Comparison of ENCODE assay signal across 8 cellular contexts in the genomic region with DNA sequence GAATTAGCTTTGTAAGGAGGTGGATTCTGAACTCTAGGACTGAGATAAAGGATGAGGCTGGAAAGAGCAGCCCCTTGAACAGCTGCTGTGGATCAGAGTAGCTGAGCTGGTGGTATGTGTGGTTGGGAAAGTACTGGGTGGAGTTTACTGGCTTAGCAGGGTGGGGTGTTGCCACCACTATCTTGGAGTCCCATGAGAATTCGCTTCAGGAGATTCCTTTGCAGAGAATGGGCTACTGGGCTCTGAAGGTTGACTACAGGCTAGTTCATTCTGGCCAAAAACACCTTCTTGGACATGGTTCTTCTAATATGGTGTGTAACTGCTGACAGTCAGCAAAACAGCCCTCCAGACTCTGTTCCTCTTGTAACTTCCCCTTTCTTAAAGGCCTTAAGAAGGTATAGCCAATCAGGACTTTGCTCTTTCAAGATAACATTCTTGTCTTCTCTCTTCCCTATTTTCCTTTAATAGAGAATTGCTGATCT. TPM values are rescaled to one million over a fixed set of nuclear protein-coding genes. Genes with fewer than 3 reads are reported as not detected.
DNase-seq lines count a peak whose midpoint lies in the region; ATAC-seq, FAIRE-seq and TF ChIP-seq lines count a peak whose summit lies in the region.

No MANE protein-coding gene starts in this region.

- 67 to 82% (median 79%) methylated on average over 1 of the region's 1 CpG for WGBS in heart left ventricle, 4 donors

- no peaks in the 10 kb centered on the region for H3K27me3 ChIP-seq in heart left ventricle

- peak overlapping the region; percentile 7 for H3K27ac Mint-ChIP-seq in activated naive CD8-positive, alpha-beta T cell treated with anti-CD3 and anti-CD28 coated beads, Interleukin-2, amount 10 ng/mL, durations not matched to agents 7 days and 5 days

- H3K4me3 Mint-ChIP-seq in activated naive CD8-positive, alpha-beta T cell treated with anti-CD3 and anti-CD28 coated beads, Interleukin-2, amount 10 ng/mL, durations not matched to agents 7 days and 5 days, result no peak overlapping the region

- no peak for TF ChIP-seq POLR2A in heart left ventricle (IDR thresholded peaks at IDR 0.05)

- no peaks in the 10 kb centered on the region for H3K36me3 ChIP-seq in heart left ventricle

- intact Hi-C loops in heart left ventricle (cut with DNase I) (no loop called here), cardiac septum (cut with DNase I) (no loop called here), sciatic nerve (cut with DNase I) (no loop called here)

- no peaks in the 10 kb centered on the region for H3K27me3 Mint-ChIP-seq in activated naive CD8-positive, alpha-beta T cell treated with anti-CD3 and anti-CD28 coated beads, Interleukin-2, amount 10 ng/mL, durations not matched to agents 7 days and 5 days

- no peak for FAIRE-seq in frontal cortex (lab: Jason Lieb, UNC)

- H3K36me3 Mint-ChIP-seq in activated naive CD8-positive, alpha-beta T cell treated with anti-CD3 and anti-CD28 coated beads, Interleukin-2, amount 10 ng/mL, durations not matched to agents 7 days and 5 days, result peaks cover 6% of the 10 kb centered on the region

- peak overlapping the region in 1 of 12 donors; percentile 0 for H3K4me3 ChIP-seq in heart left ventricle

- H3K4me1 ChIP-seq in heart left ventricle, result peaks cover 0 to 86% (median 8%) of the 10 kb centered on the region in 12 donors

- H3K9me3 Mint-ChIP-seq in activated naive CD8-positive, alpha-beta T cell treated with anti-CD3 and anti-CD28 coated beads, Interleukin-2, amount 10 ng/mL, durations not matched to agents 7 days and 5 days, result no peaks in the 10 kb centered on the region

- peak overlapping the region in 1 of 12 donors; percentile 63 for H3K27ac ChIP-seq in heart left ventricle

- H3K9me3 ChIP-seq in heart left ventricle, result no peaks in the 10 kb centered on the region

- TF ChIP-seq CTCF in heart left ventricle (IDR thresholded peaks at IDR 0.05), result no peak

- ATAC-seq in heart left ventricle, result peak in 3 of 4 donors; percentile 54 to 75 (median 69)
- peak; percentile 62 for ATAC-seq in HG03342 (IDR thresholded peaks at IDR 0.05; ENCODE audit: unreplicated experiment)
- no peak for ATAC-seq in activated naive CD8-positive, alpha-beta T cell treated with anti-CD3 and anti-CD28 coated beads, Interleukin-2, amount 10 ng/mL, durations not matched to agents 7 days and 5 days (ENCODE audit: low read depth)
- ATAC-seq in sciatic nerve, result peak; percentile 79

- POLR2A ChIA-PET in activated naive CD8-positive, alpha-beta T cell treated with anti-CD3 and anti-CD28 coated beads, Interleukin-2, amount 10 ng/mL, durations not matched to agents 7 days and 5 days (lab: Charles Lee), result interaction anchor here (1.7 kb wide), 1 partner anchor 8 kb away, joined by 4 read pairs; no protein-coding TSS in a partner anchor

- no peak for DNase-seq in heart left ventricle
- DNase-seq in cardiac septum (ENCODE audit: low spot score), result no peak
- no peak for DNase-seq in activated naive CD8-positive, alpha-beta T cell treated with anti-CD3 and anti-CD28 coated beads, Interleukin-2, amount 10 ng/mL, durations not matched to agents 7 days and 5 days
- no peak for DNase-seq in sciatic nerve (ENCODE audit: low spot score)
- DNase-seq in SHP77 (lab: John Stamatoyannopoulos, UW), result no peak
- no peak for DNase-seq in frontal cortex (ENCODE audit: low spot score in 2 of 2)
- no peak for DNase-seq in HT-29 (ENCODE audit: low spot score)

- H3K4me1 Mint-ChIP-seq in activated naive CD8-positive, alpha-beta T cell treated with anti-CD3 and anti-CD28 coated beads, Interleukin-2, amount 10 ng/mL, durations not matched to agents 7 days and 5 days, result peaks cover 47% of the 10 kb centered on the region

RNA-seq across cellular contexts. Expression of gene TET3, which starts 52.7 kb away (rescaled TPM):
- total RNA-seq in heart left ventricle (10 to 100 TPM in 1 of 9 donors, 1 to 10 TPM in 8; 1.8 to 12.6 (median 2.5) TPM), cardiac septum (3.7 TPM), sciatic nerve (12.1 TPM), frontal cortex (15.9 TPM)
- 1 to 10 TPM; 1.2 to 4.2 TPM for polyA plus RNA-seq in heart left ventricle
- total RNA-seq in activated naive CD8-positive, alpha-beta T cell treated with anti-CD3 and anti-CD28 coated beads, Interleukin-2, amount 10 ng/mL, durations not matched to agents 7 days and 5 days, result 10 to 100 TPM; 19.9 to 21.0 TPM
- 11.7 and 13.3 TPM in 2 replicates for total RNA-seq in HT-29 (2014; rRNA removed; shearing (Covaris generic))
